Comparison of ENCODE assay signal across 2 cellular contexts in the genomic region with DNA sequence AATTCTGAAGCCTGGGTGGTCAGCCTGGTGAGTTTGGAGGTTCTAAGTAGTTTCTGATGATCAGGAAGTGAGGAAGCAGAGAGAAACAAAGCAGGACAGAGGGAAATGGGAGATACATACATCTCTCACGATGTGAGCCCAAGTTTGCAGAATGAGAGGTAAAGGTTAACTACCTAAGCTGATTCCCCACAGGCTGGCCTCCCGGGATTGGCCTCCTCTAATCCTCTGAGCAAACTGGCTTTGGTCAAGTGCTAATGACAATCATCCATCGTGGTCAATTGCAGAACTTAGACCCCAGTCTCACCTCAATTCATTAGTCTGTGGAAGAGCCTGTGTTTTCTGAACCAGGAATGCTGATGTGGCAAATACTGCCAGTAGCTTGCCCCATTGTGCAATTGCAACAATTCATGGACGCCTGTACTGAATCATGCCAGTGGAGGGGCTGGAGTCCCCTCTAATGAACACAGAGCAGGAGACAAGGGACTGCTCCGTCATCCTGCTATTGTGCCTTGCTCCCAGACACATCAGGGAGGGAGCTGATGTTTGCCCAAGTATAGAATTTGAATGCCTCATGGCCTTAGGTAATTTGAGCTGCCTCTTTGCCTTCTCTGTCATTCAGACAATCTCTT.
TF ChIP-seq lines count a peak whose summit lies in the region.

No MANE protein-coding gene starts in this region.

TF ChIP-seq in IMR-90, 13 proteins besides CTCF, POLR2A, EP300 and RAD21:
- TF ChIP-seq MAFK (IDR thresholded peaks at IDR 0.05; ENCODE audit: low read depth, low read length) = peak; percentile 93
- TF ChIP-seq CEBPB (IDR thresholded peaks at IDR 0.05; ENCODE audit: low read depth, low read length) = peak; percentile 45; the same call in 1 of the 2 replicates
- no peak for TF ChIP-seq CHD1 (IDR thresholded peaks at IDR 0.05; ENCODE audit: low read depth, low read length)

TF ChIP-seq in WTC11, 78 proteins besides CTCF, POLR2A, EP300 and RAD21:
- TF ChIP-seq NR2C2 (CRISPR knock-in tag; IDR thresholded peaks at IDR 0.05) (no peak), ETV6 (CRISPR knock-in tag; IDR thresholded peaks at IDR 0.05) (peak; percentile 38; the same call in 1 of the 2 replicates)
